ENCODE assay signal across 10 cellular contexts in genomic region chr1:200895801-200896570, GRCh38. TPM values are rescaled to one million over a fixed set of nuclear protein-coding genes. Genes with fewer than 3 reads are reported as not detected.
DNase-seq lines count a peak whose midpoint lies in the region; ATAC-seq and TF ChIP-seq lines count a peak whose summit lies in the region.
"Had no signal": no experiment of that assay in that cellular context is flagged by ENCODE, and none has a peak within 500 bp of the region (broad histone marks: within the 10 kb centered on the region; RNA-seq: fewer than 3 reads in every experiment).

No MANE protein-coding gene starts in this region.

- H3K4me3 ChIP-seq in HCT116 (replicated peaks in 1 of 2; ENCODE audit: low read depth in 1 of 2, low read length in 2 of 2) (peak overlapping the region; percentile 63), OCI-LY3 (ENCODE audit: low read length) (peak overlapping the region; percentile 56)

- H3K9me2 ChIP-seq in HCT116 (ENCODE audit: insufficient read depth): no peaks in the 10 kb centered on the region

- CTCF ChIA-PET in HCT116 (lab: Charles Lee): interaction anchor here (0.8 kb wide), 2 partner anchors 337 to 361 kb away, joined by 3 to 4 read pairs; no protein-coding TSS in a partner anchor

- peak; percentile 73 for DNase-seq in Caki2 (ENCODE audit: low read depth)
- DNase-seq in HCT116 (ENCODE audit: low read depth, low spot score): no peak
- peak; percentile 77 for DNase-seq in left kidney (ENCODE audit: low read depth, low spot score)
- DNase-seq in NCI-H2081 (lab: John Stamatoyannopoulos, UW): no peak
- no peak for DNase-seq in activated CD4-positive, alpha-beta T cell treated with anti-CD3 and anti-CD28 coated beads, Interleukin-2, amount 50 U/mL, for 48 hours
- DNase-seq in T-helper 1 cell: no peak
- DNase-seq in SW 1271 (lab: John Stamatoyannopoulos, UW): no peak

- no peaks in the 10 kb centered on the region for H4K20me1 ChIP-seq in HCT116 (ENCODE audit: insufficient read depth)
- H4K20me1 ChIP-seq in OCI-LY3 (ENCODE audit: insufficient read depth, low read length): peaks cover 4% of the 10 kb centered on the region; the same call in 1 of the 2 replicates

- H3K36me3 ChIP-seq in HCT116 (ENCODE audit: control insufficient read depth in 1 of 2, insufficient read depth in 2 of 2, low read length in 2 of 2) (no peaks in the 10 kb centered on the region), OCI-LY3 (replicated peaks; ENCODE audit: low read depth, low read length) (no peaks in the 10 kb centered on the region)

- TF ChIP-seq POLR2A in HCT116 (IDR thresholded peaks at IDR 0.05; ENCODE audit: borderline replicate concordance, extremely low read depth, insufficient read depth, insufficient read length): no peak

- no peaks in the 10 kb centered on the region for H3K9me3 ChIP-seq in HCT116 (ENCODE audit: control insufficient read depth in 1 of 2, insufficient read depth in 1 of 2, low read depth in 1 of 2, low read length in 2 of 2)
- H3K9me3 ChIP-seq in OCI-LY3 (ENCODE audit: insufficient read depth, low read length): no peaks in the 10 kb centered on the region

- H2AFZ ChIP-seq in HCT116 (ENCODE audit: low read depth, low read length, poor library complexity, severe bottlenecking): no peak overlapping the region
- no peak overlapping the region for H2AFZ ChIP-seq in OCI-LY3 (ENCODE audit: low read depth, low read length)

- no TSS peak for BruUV-seq in HCT116 (replicated peaks; lab: Mats Ljungman, UMichigan)

- H3K27ac ChIP-seq in HCT116 (ENCODE audit: low read depth, low read length) (peak overlapping the region; percentile 40; the same call in 1 of the 2 replicates), OCI-LY3 (ENCODE audit: low read length) (no peak overlapping the region)

- TF ChIP-seq CTCF in HCT116 (IDR thresholded peaks at IDR 0.05 in 2 of 3, conservative IDR thresholded peaks at IDR 0.05 in 1 of 3; ENCODE audit: borderline replicate concordance in 1 of 3, insufficient read depth in 1 of 3, low read depth in 2 of 3, low read length in 2 of 3) (no peak), OCI-LY3 (IDR thresholded peaks at IDR 0.05; ENCODE audit: low read depth, low read length) (no peak)

- RAD21 ChIA-PET in HCT116 (lab: Charles Lee; ENCODE audit: low non-redundant PET in 1 of 2, low total read pairs in 2 of 2, uncharacterized antibody in 2 of 2, unreplicated experiment in 2 of 2): no interaction called here

- H3K4me2 ChIP-seq in HCT116 (ENCODE audit: low read length) (peak overlapping the region; percentile 97), OCI-LY3 (ENCODE audit: low read length) (peak overlapping the region; percentile 77)

- H3K9ac ChIP-seq in HCT116 (ENCODE audit: low read length): peak overlapping the region; percentile 62
- H3K9ac ChIP-seq in OCI-LY3 (ENCODE audit: low read length): no peak overlapping the region; the same call in 1 of the 2 replicates

- intact Hi-C loops in HCT116 (cut with micrococcal nuclease): no loop called here

- H3K79me2 ChIP-seq in HCT116 (ENCODE audit: insufficient read depth, low read length) (no peaks in the 10 kb centered on the region; the same call in 1 of the 2 replicates), OCI-LY3 (ENCODE audit: low read length) (no peaks in the 10 kb centered on the region)

- H3K4me1 ChIP-seq in HCT116 (ENCODE audit: control insufficient read depth in 1 of 2, insufficient read depth in 2 of 2, low read length in 2 of 2): peaks cover 44 to 68% of the 10 kb centered on the region in 2 experiments
- peaks cover 23% of the 10 kb centered on the region for H3K4me1 ChIP-seq in OCI-LY3 (ENCODE audit: low read length)

- no peak for TF ChIP-seq RAD21 in HCT116 (IDR thresholded peaks at IDR 0.05; ENCODE audit: low read depth)

- in situ Hi-C loops in Caki2 (cut with HindIII; ENCODE audit: low pct_unique_long_range_greater_than_20kb, low sequenced_read_pairs): no loop called here

- POLR2A ChIA-PET in HCT116 (lab: Charles Lee): interaction anchor here (0.7 kb wide), 1 partner anchor 251 kb away, joined by 3 read pairs; no protein-coding TSS in a partner anchor

- no peak for ATAC-seq in HCT116
- ATAC-seq: activated naive CD4-positive, alpha-beta T cell treated with anti-CD3 and anti-CD28 coated beads, Interleukin-2, amount 50 U/mL, for 72 hours had no signal

- H3K27me3 ChIP-seq in HCT116 (ENCODE audit: insufficient read depth, low read length): no peaks in the 10 kb centered on the region
- peaks cover 82% of the 10 kb centered on the region for H3K27me3 ChIP-seq in OCI-LY3 (ENCODE audit: low read depth, low read length)

TF ChIP-seq in HCT116, 20 proteins besides CTCF, POLR2A, EP300 and RAD21:
- TF ChIP-seq SRF (IDR thresholded peaks at IDR 0.05; ENCODE audit: low read depth) (no peak), JUND (IDR thresholded peaks at IDR 0.05) (no peak), EZH2 (IDR thresholded peaks at IDR 0.05) (no peak), ZNF274 (IDR thresholded peaks at IDR 0.05; ENCODE audit: low read depth, low read length) (no peak), FOSL1 (IDR thresholded peaks at IDR 0.05; ENCODE audit: low read depth) (no peak), ZFX (IDR thresholded peaks at IDR 0.05) (no peak), ZBTB33 (IDR thresholded peaks at IDR 0.05; ENCODE audit: extremely low read depth, insufficient replicate concordance, low read length) (no peak), TCF7L2 (IDR thresholded peaks at IDR 0.05; ENCODE audit: borderline replicate concordance, extremely low read depth, insufficient read depth, insufficient read length) (no peak), REST (IDR thresholded peaks at IDR 0.05; ENCODE audit: low read depth) (no peak), EGR1 (IDR thresholded peaks at IDR 0.05; ENCODE audit: low read depth) (no peak), SP1 (IDR thresholded peaks at IDR 0.05; ENCODE audit: low read depth) (no peak), CBX3 (IDR thresholded peaks at IDR 0.05; ENCODE audit: low read depth) (no peak), SIN3A (IDR thresholded peaks at IDR 0.05; ENCODE audit: low read depth) (no peak)

RNA-seq across cellular contexts. Expression of gene INAVA, which starts 1.3 kb away (rescaled TPM):
- total RNA-seq in Caki2 (2014; rRNA removed; shearing (Covaris generic); ENCODE audit: low replicate concordance): 33.3 and 48.7 TPM in 2 replicates
- total RNA-seq in HCT116 (2021; ENCODE audit: unreplicated experiment): 18.8 TPM
- polyA plus RNA-seq in HCT116 (2012): 27.0 and 30.4 TPM in 2 replicates
- total RNA-seq: fibroblast of villous mesenchyme had no signal

RNA-seq across cellular contexts. Expression of gene GPR25, which starts 23.2 kb away (rescaled TPM):
- total RNA-seq in Caki2 (2014; rRNA removed; shearing (Covaris generic); ENCODE audit: low replicate concordance): not detected in 2 replicates
- total RNA-seq in HCT116 (2021; ENCODE audit: unreplicated experiment): not detected
- not detected in 2 replicates for polyA plus RNA-seq in HCT116 (2012)
- total RNA-seq: activated naive CD4-positive, alpha-beta T cell treated with anti-CD3 and anti-CD28 coated beads, Interleukin-2, amount 50 U/mL, for 72 hours; fibroblast of villous mesenchyme had no signal

Comparison
In these comparisons a context has a peak if more than half of its experiments do, and no peak if none do; other contexts are left out.
1. DNase-seq: peak in Caki2 (single experiment) and left kidney (single experiment); none in HCT116 (single experiment), NCI-H2081 (0 of 2), activated CD4-positive, alpha-beta T cell treated with anti-CD3 and anti-CD28 coated beads, Interleukin-2, amount 50 U/mL, for 48 hours (0 of 2), T-helper 1 cell (0 of 5) and SW 1271 (0 of 2).